Comparison of ENCODE assay signal across 9 cellular contexts in genomic region chr1:211606327-211606913, GRCh38.
DNase-seq lines count a peak whose midpoint lies in the region; ATAC-seq lines count a peak whose summit lies in the region.
"Had no signal": no experiment of that assay in that cellular context is flagged by ENCODE, and none has a peak within 500 bp of the region (broad histone marks: within the 10 kb centered on the region; RNA-seq: fewer than 3 reads in every experiment).

No MANE protein-coding gene starts in this region.

- no peaks in the 10 kb centered on the region for H3K27me3 ChIP-seq in muscle layer of duodenum (ENCODE audit: low read depth, low read length)

- H3K4me1 ChIP-seq in muscle layer of duodenum (ENCODE audit: control insufficient read depth in 1 of 2, insufficient read depth in 2 of 2, low read length in 2 of 2): peaks cover 3% of the 10 kb centered on the region in 2 donors

- peaks cover under 1% of the 10 kb centered on the region for H3K27me3 Mint-ChIP-seq in T-helper 1 cell treated with Interleukin-12 subunit alpha and Interleukin-12 subunit beta and Interleukin-4 antibody, amounts not matched to agents 30 μg/mL and 1 μg/mL, for 36 hours (ENCODE audit: low read depth)

- H3K4me3 ChIP-seq in muscle layer of duodenum (ENCODE audit: low read depth in 1 of 2, low read length in 2 of 2): peak overlapping the region; percentile 3 to 45

- peak overlapping the region; percentile 88 for H3K27ac Mint-ChIP-seq in T-helper 1 cell treated with Interleukin-12 subunit alpha and Interleukin-12 subunit beta and Interleukin-4 antibody, amounts not matched to agents 30 μg/mL and 1 μg/mL, for 36 hours

- H3K36me3 ChIP-seq in muscle layer of duodenum (ENCODE audit: control insufficient read depth in 1 of 2, insufficient read depth in 2 of 2, low read length in 2 of 2): no peaks in the 10 kb centered on the region

- no peaks in the 10 kb centered on the region for H3K9me3 Mint-ChIP-seq in T-helper 1 cell treated with Interleukin-12 subunit alpha and Interleukin-12 subunit beta and Interleukin-4 antibody, amounts not matched to agents 30 μg/mL and 1 μg/mL, for 36 hours

- no peaks in the 10 kb centered on the region for H3K9me3 ChIP-seq in muscle layer of duodenum (ENCODE audit: control insufficient read depth in 1 of 2, low read length in 2 of 2)

- H3K4me3 Mint-ChIP-seq in T-helper 1 cell treated with Interleukin-12 subunit alpha and Interleukin-12 subunit beta and Interleukin-4 antibody, amounts not matched to agents 30 μg/mL and 1 μg/mL, for 36 hours: peak overlapping the region; percentile 76

- ATAC-seq in HG02943 (IDR thresholded peaks at IDR 0.05; ENCODE audit: low read depth, unreplicated experiment): peak; percentile 81

- DNase-seq in activated effector memory CD4-positive, alpha-beta T cell treated with anti-CD3 and anti-CD28 coated beads, Interleukin-2, amount 50 U/mL, for 16 hours: peak; percentile 68
- DNase-seq in activated effector memory CD4-positive, alpha-beta T cell treated with Interleukin-2 at 50 U/mL for 16 hours: no peak
- DNase-seq in ecto neural progenitor cell (ENCODE audit: low spot score) (no peak), foreskin melanocyte (no peak), NCI-H1694 treated with DMSO at 0.1 percent for 48 hours (lab: John Stamatoyannopoulos, UW) (no peak)

- no peaks in the 10 kb centered on the region for H3K36me3 Mint-ChIP-seq in T-helper 1 cell treated with Interleukin-12 subunit alpha and Interleukin-12 subunit beta and Interleukin-4 antibody, amounts not matched to agents 30 μg/mL and 1 μg/mL, for 36 hours (ENCODE audit: low read depth)

- peak overlapping the region; percentile 52 for H3K27ac ChIP-seq in muscle layer of duodenum (ENCODE audit: low read length)
- H3K27ac ChIP-seq: VCaP had no signal

- H3K4me1 Mint-ChIP-seq in T-helper 1 cell treated with Interleukin-12 subunit alpha and Interleukin-12 subunit beta and Interleukin-4 antibody, amounts not matched to agents 30 μg/mL and 1 μg/mL, for 36 hours (ENCODE audit: low read depth): peaks cover 19% of the 10 kb centered on the region
